Comparison of ENCODE assay signal across 13 cellular contexts in genomic region chr19:42857544-42857867, GRCh38. TPM values are rescaled to one million over a fixed set of nuclear protein-coding genes. Genes with fewer than 3 reads are reported as not detected.
DNase-seq lines count a peak whose midpoint lies in the region; ATAC-seq and TF ChIP-seq lines count a peak whose summit lies in the region.
"Had no signal": no experiment of that assay in that cellular context is flagged by ENCODE, and none has a peak within 500 bp of the region (broad histone marks: within the 10 kb centered on the region; RNA-seq: fewer than 3 reads in every experiment).

No MANE protein-coding gene starts in this region.

- peak; percentile 29 for TF ChIP-seq CTCF in CD8-positive, alpha-beta T cell (IDR thresholded peaks at IDR 0.05)
- TF ChIP-seq CTCF in Loucy (conservative IDR thresholded peaks at IDR 0.05; ENCODE audit: low read length) (peak; percentile 37), RWPE2 (IDR thresholded peaks at IDR 0.05; ENCODE audit: poor library complexity, severe bottlenecking) (peak; percentile 40), neural progenitor cell (IDR thresholded peaks at IDR 0.05) (no peak)

- H3K4me1 Mint-ChIP-seq in CD8-positive, alpha-beta T cell (ENCODE audit: low read depth): no peaks in the 10 kb centered on the region
- no peaks in the 10 kb centered on the region for H3K4me1 Mint-ChIP-seq in neural progenitor cell
- H3K4me1 Mint-ChIP-seq: IgD-negative memory B cell had no signal

- POLR2A ChIA-PET in CD8-positive, alpha-beta T cell (lab: Charles Lee): no interaction called here

- H3K9ac ChIP-seq in Loucy (ENCODE audit: low read depth, low read length, poor library complexity, severe bottlenecking) (no peak overlapping the region), neural progenitor cell (no peak overlapping the region)

- peaks cover 10% of the 10 kb centered on the region for H3K27me3 Mint-ChIP-seq in CD8-positive, alpha-beta T cell (ENCODE audit: low read depth)
- H3K27me3 Mint-ChIP-seq in neural progenitor cell (ENCODE audit: insufficient read depth, low read depth): peaks cover 7% of the 10 kb centered on the region

- no peak overlapping the region for H3K27ac ChIP-seq in CD8-positive, alpha-beta T cell (ENCODE audit: low read depth, low read length)
- no peak overlapping the region for H3K27ac ChIP-seq in RWPE2 (ENCODE audit: poor library complexity, severe bottlenecking)
- no peak overlapping the region for H3K27ac ChIP-seq in neural progenitor cell
- H3K27ac ChIP-seq: SJCRH30 had no signal

- H3K4me3 ChIP-seq in CD8-positive, alpha-beta T cell (ENCODE audit: low read depth, low read length): no peak overlapping the region
- H3K4me3 ChIP-seq in Loucy (ENCODE audit: low read length, poor library complexity, severe bottlenecking): no peak overlapping the region
- H3K4me3 ChIP-seq in RWPE2 (ENCODE audit: severe bottlenecking): no peak overlapping the region
- H3K4me3 ChIP-seq in neural progenitor cell: no peak overlapping the region
- H3K4me3 ChIP-seq: SJCRH30 had no signal

- H2AFZ ChIP-seq in Loucy (ENCODE audit: low read length) (no peak overlapping the region), neural progenitor cell (replicated peaks) (no peak overlapping the region)

- DNase-seq in CD8-positive, alpha-beta T cell: no peak
- DNase-seq in RWPE2 (ENCODE audit: low spot score) (no peak), neural progenitor cell (ENCODE audit: low spot score) (no peak), NCI-H345 (lab: John Stamatoyannopoulos, UW) (no peak), NCI-H1417 treated with DMSO at 0.1 percent for 48 hours (lab: John Stamatoyannopoulos, UW) (no peak), cerebellum (ENCODE audit: low spot score) (no peak)
- DNase-seq: BE2C, DMS 273 treated with DMSO at 0.1 percent for 48 hours, NCI-H1048, NCI-H1694 had no signal

- CTCF ChIA-PET in CD8-positive, alpha-beta T cell (lab: Charles Lee): no interaction called here

- no peaks in the 10 kb centered on the region for H3K27me3 ChIP-seq in CD8-positive, alpha-beta T cell (ENCODE audit: insufficient read depth, low read length)
- H3K27me3 ChIP-seq in Loucy (ENCODE audit: insufficient read depth, low read length, poor library complexity, severe bottlenecking): no peaks in the 10 kb centered on the region
- H3K27me3 ChIP-seq in RWPE2 (ENCODE audit: insufficient read depth, poor library complexity, severe bottlenecking): no peaks in the 10 kb centered on the region
- no peaks in the 10 kb centered on the region for H3K27me3 ChIP-seq in neural progenitor cell
- H3K27me3 ChIP-seq: BE2C, SJCRH30 had no signal

- H3K36me3 ChIP-seq in CD8-positive, alpha-beta T cell (ENCODE audit: insufficient read depth, low read length): no peaks in the 10 kb centered on the region
- no peaks in the 10 kb centered on the region for H3K36me3 ChIP-seq in Loucy (ENCODE audit: insufficient read depth, low read length)
- H3K36me3 ChIP-seq in RWPE2 (ENCODE audit: low read depth): no peaks in the 10 kb centered on the region
- no peaks in the 10 kb centered on the region for H3K36me3 ChIP-seq in neural progenitor cell
- H3K36me3 ChIP-seq: BE2C, SJCRH30 had no signal

- no peaks in the 10 kb centered on the region for H3K4me1 ChIP-seq in CD8-positive, alpha-beta T cell (ENCODE audit: insufficient read depth, low read length)
- H3K4me1 ChIP-seq in Loucy (ENCODE audit: insufficient read depth, low read length, poor library complexity, severe bottlenecking) (no peaks in the 10 kb centered on the region), RWPE2 (ENCODE audit: insufficient read depth, poor library complexity, severe bottlenecking) (peaks cover 3% of the 10 kb centered on the region), neural progenitor cell (no peaks in the 10 kb centered on the region)
- H3K4me1 ChIP-seq: BE2C had no signal

- no peaks in the 10 kb centered on the region for H3K9me3 ChIP-seq in CD8-positive, alpha-beta T cell (ENCODE audit: low read length)
- H3K9me3 ChIP-seq in Loucy (ENCODE audit: insufficient read depth, low read depth, low read length) (no peaks in the 10 kb centered on the region), RWPE2 (ENCODE audit: severe bottlenecking) (no peaks in the 10 kb centered on the region), neural progenitor cell (ENCODE audit: low read depth) (no peaks in the 10 kb centered on the region)
- H3K9me3 ChIP-seq: BE2C, SJCRH30 had no signal

- H4K20me1 ChIP-seq in Loucy (ENCODE audit: insufficient read depth, low read length, poor library complexity, severe bottlenecking) (no peaks in the 10 kb centered on the region), neural progenitor cell (ENCODE audit: low read depth) (no peaks in the 10 kb centered on the region)

- no peaks in the 10 kb centered on the region for H3F3A ChIP-seq in Loucy (ENCODE audit: low read depth)
- no peaks in the 10 kb centered on the region for H3F3A ChIP-seq in neural progenitor cell (ENCODE audit: low read depth)

- H3K27ac Mint-ChIP-seq in CD8-positive, alpha-beta T cell: no peak overlapping the region
- H3K27ac Mint-ChIP-seq in neural progenitor cell: no peak overlapping the region
- H3K27ac Mint-ChIP-seq: IgD-negative memory B cell had no signal

- ATAC-seq in CD8-positive, alpha-beta T cell: no peak
- ATAC-seq in RWPE2 (ENCODE audit: low read depth): no peak

- H3K4me2 ChIP-seq in Loucy (ENCODE audit: low read depth, low read length, poor library complexity, severe bottlenecking): no peak overlapping the region
- H3K4me2 ChIP-seq in neural progenitor cell: no peak overlapping the region

- H3K9me2 ChIP-seq in Loucy (replicated peaks; ENCODE audit: low read depth, low read length): no peaks in the 10 kb centered on the region

- H3K9me3 Mint-ChIP-seq in CD8-positive, alpha-beta T cell: no peaks in the 10 kb centered on the region
- H3K9me3 Mint-ChIP-seq in neural progenitor cell: peaks cover 39% of the 10 kb centered on the region

- intact Hi-C loops in CD8-positive, alpha-beta T cell (cut with DNase I, micrococcal nuclease): no loop called here

- no peaks in the 10 kb centered on the region for H3K36me3 Mint-ChIP-seq in CD8-positive, alpha-beta T cell
- no peaks in the 10 kb centered on the region for H3K36me3 Mint-ChIP-seq in neural progenitor cell
- H3K36me3 Mint-ChIP-seq: IgD-negative memory B cell had no signal

- no peaks in the 10 kb centered on the region for H3K79me2 ChIP-seq in Loucy (ENCODE audit: insufficient read depth, low read length)
- H3K79me2 ChIP-seq in neural progenitor cell (ENCODE audit: low read depth): no peaks in the 10 kb centered on the region

- H3K4me3 Mint-ChIP-seq in CD8-positive, alpha-beta T cell: no peak overlapping the region
- peak overlapping the region; percentile 24 for H3K4me3 Mint-ChIP-seq in neural progenitor cell
- H3K4me3 Mint-ChIP-seq: IgD-negative memory B cell had no signal

RNA-seq across cellular contexts. Expression of gene PSG1, which starts 22.0 kb away (rescaled TPM):
- not detected for total RNA-seq in CD8-positive, alpha-beta T cell
- total RNA-seq in neural progenitor cell (ENCODE audit: low replicate concordance) (not detected in 2 replicates), cerebellum (0.18 TPM)
- total RNA-seq: SJCRH30 had no signal
